In the genomic region with DNA sequence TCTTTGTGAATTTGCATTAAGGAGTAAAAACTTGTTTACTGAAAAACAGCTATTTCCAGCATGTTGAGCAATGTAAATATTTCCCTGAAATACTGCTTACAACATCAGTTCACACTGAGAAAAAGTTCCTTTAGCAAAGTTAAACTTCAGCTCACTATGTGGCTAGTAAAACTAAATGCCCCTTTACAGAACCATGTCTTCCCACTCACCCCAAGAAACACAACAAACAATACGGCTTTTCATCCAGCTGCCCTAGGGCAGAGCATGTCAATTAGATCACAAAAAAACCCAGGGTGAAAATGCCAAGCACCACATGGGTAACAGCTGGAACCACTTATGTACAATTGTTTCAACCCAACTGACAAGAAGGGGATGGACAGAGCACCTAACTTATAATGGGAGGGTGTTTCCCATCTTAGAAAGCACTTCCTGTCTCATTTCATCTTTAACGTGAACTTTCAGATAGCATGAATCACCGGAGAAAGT, we compare ENCODE assay signal across 10 cellular contexts. TPM values are rescaled to one million over a fixed set of nuclear protein-coding genes. Genes with fewer than 3 reads are reported as not detected.
DNase-seq lines count a peak whose midpoint lies in the region; ATAC-seq, FAIRE-seq and TF ChIP-seq lines count a peak whose summit lies in the region.
"Had no signal": no experiment of that assay in that cellular context is flagged by ENCODE, and none has a peak within 500 bp of the region (broad histone marks: within the 10 kb centered on the region; RNA-seq: fewer than 3 reads in every experiment).

No MANE protein-coding gene starts in this region.

- TF ChIP-seq CTCF in HFF-Myc (IDR thresholded peaks at IDR 0.05; ENCODE audit: low read depth, low read length, missing control alignments) (no peak), WERI-Rb-1 (IDR thresholded peaks at IDR 0.05; ENCODE audit: low read depth, low read length) (no peak), pancreas (IDR thresholded peaks at IDR 0.05) (no peak)

- intact Hi-C loops in pancreas (cut with DNase I), result no loop called here

- H3K79me1 ChIP-seq in neuronal stem cell (ENCODE audit: low read depth, low read length), result no peaks in the 10 kb centered on the region

- H3K27ac ChIP-seq in neuronal stem cell (replicated peaks; ENCODE audit: low read length) (peak overlapping the region; percentile 25), WERI-Rb-1 (no peak overlapping the region), pancreas (no peak overlapping the region)

- peak overlapping the region; percentile 32 for H3K4me2 ChIP-seq in neuronal stem cell (ENCODE audit: insufficient read depth, low read length, poor library complexity, severe bottlenecking)

- H3K27me3 ChIP-seq in neuronal stem cell (ENCODE audit: control insufficient read depth in 3 of 3, insufficient read depth in 3 of 3, low read depth in 1 of 3, low read length in 3 of 3) (no peaks in the 10 kb centered on the region), WERI-Rb-1 (ENCODE audit: insufficient read depth, low read depth, severe bottlenecking) (no peaks in the 10 kb centered on the region), pancreas (no peaks in the 10 kb centered on the region)

- H3K9me3 ChIP-seq in neuronal stem cell (replicated peaks in 1 of 2; ENCODE audit: control insufficient read depth in 2 of 2, insufficient read depth in 1 of 2, low read depth in 1 of 2, low read length in 2 of 2), result peaks cover 0 to 4% of the 10 kb centered on the region in 2 donors
- no peaks in the 10 kb centered on the region for H3K9me3 ChIP-seq in WERI-Rb-1 (ENCODE audit: severe bottlenecking)
- H3K9me3 ChIP-seq in pancreas, result no peaks in the 10 kb centered on the region

- H3K36me3 ChIP-seq in neuronal stem cell (replicated peaks in 1 of 2; ENCODE audit: control insufficient read depth in 2 of 2, insufficient read depth in 2 of 2, low read length in 2 of 2) (peaks cover 4 to 6% of the 10 kb centered on the region in 2 donors), WERI-Rb-1 (no peaks in the 10 kb centered on the region), pancreas (no peaks in the 10 kb centered on the region)

- H3K23ac ChIP-seq in neuronal stem cell (ENCODE audit: low read depth, low read length, poor library complexity), result no peak overlapping the region

- H3K9ac ChIP-seq in neuronal stem cell (ENCODE audit: low read depth, low read length, poor library complexity), result no peak overlapping the region

- H2AK5ac ChIP-seq in neuronal stem cell (ENCODE audit: low read depth, low read length), result no peak overlapping the region

- H3K4ac ChIP-seq in neuronal stem cell (ENCODE audit: low read length), result no peak overlapping the region

- no peak overlapping the region for H3K18ac ChIP-seq in neuronal stem cell (ENCODE audit: low read length)

- H3K14ac ChIP-seq in neuronal stem cell (ENCODE audit: low read length), result no peak overlapping the region

- no peak for FAIRE-seq in pancreas (lab: Jason Lieb, UNC)
- FAIRE-seq: K562 had no signal

- H2BK15ac ChIP-seq in neuronal stem cell (ENCODE audit: low read length), result no peak overlapping the region

- H3K4me3 ChIP-seq in HFF-Myc (replicated peaks; ENCODE audit: low read depth, low read length) (peak overlapping the region; percentile 10; the same call in 1 of the 2 replicates), neuronal stem cell (ENCODE audit: low read length in 2 of 2) (no peak overlapping the region), WERI-Rb-1 (ENCODE audit: low read depth, low read length) (no peak overlapping the region), pancreas (no peak overlapping the region)
- H3K4me3 ChIP-seq: K562 had no signal

- ATAC-seq in GM18511 (IDR thresholded peaks at IDR 0.05; ENCODE audit: unreplicated experiment) (peak; percentile 92), pancreas (no peak)
- ATAC-seq: K562 had no signal

- H2BK12ac ChIP-seq in neuronal stem cell (ENCODE audit: low read length), result no peak overlapping the region

- H2BK120ac ChIP-seq in neuronal stem cell (ENCODE audit: low read depth, low read length), result no peak overlapping the region

- H3K4me1 ChIP-seq in neuronal stem cell (ENCODE audit: control insufficient read depth in 2 of 2, insufficient read depth in 1 of 2, low read depth in 1 of 2, low read length in 2 of 2) (peaks cover 5 to 14% of the 10 kb centered on the region in 2 donors), pancreas (no peaks in the 10 kb centered on the region)

- H4K8ac ChIP-seq in neuronal stem cell (ENCODE audit: low read depth, low read length), result no peak overlapping the region

- no peak overlapping the region for H2AFZ ChIP-seq in neuronal stem cell (ENCODE audit: low read length)

- H2BK5ac ChIP-seq in neuronal stem cell (ENCODE audit: low read length), result no peak overlapping the region

- H4K91ac ChIP-seq in neuronal stem cell (ENCODE audit: low read depth, low read length, poor library complexity), result no peak overlapping the region

- WGBS in neuronal stem cell (ENCODE audit: extremely low coverage in 2 of 2, insufficient read length in 2 of 2, insufficient replicate concordance in 1 of 2), 2 donors, result no CpG with 5 or more reads among the region's 3 CpGs
- 60 to 66% methylated on average over 3 of the region's 3 CpGs for WGBS in pancreas, 2 donors

- peak; percentile 86 for DNase-seq in HFF-Myc (ENCODE audit: extremely low read depth, low read depth)
- peak; percentile 95 for DNase-seq in RPMI7951 (ENCODE audit: low read depth)
- DNase-seq in neuronal stem cell (ENCODE audit: low spot score), result no peak
- DNase-seq in WERI-Rb-1, result no peak
- DNase-seq in NCI-H2107 treated with DMSO at 0.1 percent for 48 hours (lab: John Stamatoyannopoulos, UW; ENCODE audit: unreplicated experiment), result no peak
- no peak for DNase-seq in pancreas
- DNase-seq in NCI-H1105 treated with DMSO at 0.1 percent for 48 hours (lab: John Stamatoyannopoulos, UW), result no peak
- DNase-seq: endodermal cell had no signal

RNA-seq across cellular contexts. Expression of a gene that starts 6.7 kb away (rescaled TPM):
- 50.9 and 60.2 TPM in 2 replicates for total RNA-seq in RPMI7951 (2014; rRNA removed; shearing (Covaris generic))
- 68.7 TPM for polyA plus RNA-seq in neuronal stem cell (2013, experiment 1 of 2)
- 68.7 TPM for polyA plus RNA-seq in neuronal stem cell (2013, experiment 2 of 2)
- total RNA-seq in pancreas, result 10 to 100 TPM in 3 of 6 donors, 1 to 10 TPM in 3; 3.6 to 28.2 (median 10.3) TPM
- 1 to 10 TPM; 4.3 to 7.6 TPM for polyA plus RNA-seq in pancreas
- polyA plus RNA-seq: K562 had no signal

Comparison
In these comparisons a context has a peak if more than half of its experiments do, and no peak if none do; other contexts are left out.
1. DNase-seq: peak in HFF-Myc (single experiment) and RPMI7951 (single experiment); none in neuronal stem cell (single experiment), WERI-Rb-1 (single experiment), NCI-H2107 treated with DMSO at 0.1 percent for 48 hours (single experiment), pancreas (0 of 6) and NCI-H1105 treated with DMSO at 0.1 percent for 48 hours (single experiment).